ENCODE assay signal across 13 cellular contexts in genomic region chr2:105712166-105712915, GRCh38. TPM values are rescaled to one million over a fixed set of nuclear protein-coding genes. Genes with fewer than 3 reads are reported as not detected.
DNase-seq lines count a peak whose midpoint lies in the region; ATAC-seq and TF ChIP-seq lines count a peak whose summit lies in the region.
"Had no signal": no experiment of that assay in that cellular context is flagged by ENCODE, and none has a peak within 500 bp of the region (broad histone marks: within the 10 kb centered on the region; RNA-seq: fewer than 3 reads in every experiment).

No MANE protein-coding gene starts in this region.

- H3K4me1 ChIP-seq in HEK293 (ENCODE audit: control insufficient read depth, insufficient read depth, low read length) (no peaks in the 10 kb centered on the region), SJCRH30 (peaks cover 37% of the 10 kb centered on the region), foreskin keratinocyte (peaks cover 20% of the 10 kb centered on the region)

- no peak overlapping the region for H3K27ac ChIP-seq in HEK293 (ENCODE audit: extremely low read depth, low read depth, low read length)
- peak overlapping the region; percentile 75 for H3K27ac ChIP-seq in SJCRH30
- H3K27ac ChIP-seq in foreskin keratinocyte: no peak overlapping the region
- H3K27ac ChIP-seq: cardiac muscle cell had no signal

- TF ChIP-seq CTCF in HEK293 (tag by site-specific recombination; IDR thresholded peaks at IDR 0.05) (no peak), foreskin keratinocyte (conservative IDR thresholded peaks at IDR 0.05) (no peak)

- ATAC-seq in foreskin keratinocyte (peak; percentile 65), GM19351 (IDR thresholded peaks at IDR 0.05; ENCODE audit: unreplicated experiment) (no peak), GM21619 (IDR thresholded peaks at IDR 0.05; ENCODE audit: unreplicated experiment) (no peak)

- H3K36me3 ChIP-seq in HEK293 (ENCODE audit: control insufficient read depth in 2 of 2, insufficient read depth in 1 of 2, low read length in 2 of 2) (no peaks in the 10 kb centered on the region), SJCRH30 (no peaks in the 10 kb centered on the region)
- H3K36me3 ChIP-seq: cardiac muscle cell had no signal

- peak; percentile 17 for DNase-seq in COR-L47 (lab: John Stamatoyannopoulos, UW)
- peak; percentile 69 to 81 for DNase-seq in SJCRH30
- DNase-seq in foreskin keratinocyte: peak; percentile 50 to 70
- no peak for DNase-seq in stimulated activated CD4-positive, alpha-beta T cell treated with anti-CD3 and anti-CD28 coated beads, Interleukin-2, amount 100 ng/mL, for 24 hours
- no peak for DNase-seq in MV-4-11 (lab: John Stamatoyannopoulos, UW)
- DNase-seq: activated CD4-positive, alpha-beta memory T cell treated with anti-CD3 and anti-CD28 coated beads for 36 hours; activated gamma-delta T cell; C1 segment of cervical spinal cord; NCI-H1930 had no signal

- POLR2A ChIA-PET in HEK293 (lab: Yijun Ruan, JAX): no interaction called here

- CTCF ChIA-PET in HEK293 (lab: Yijun Ruan, JAX): interaction anchor here (0.7 kb wide), 3 partner anchors 113 to 643 kb away, joined by 3 to 4 read pairs (median 4); no protein-coding TSS in a partner anchor

- H3K27me3 ChIP-seq in SJCRH30: no peaks in the 10 kb centered on the region
- H3K27me3 ChIP-seq in foreskin keratinocyte: no peaks in the 10 kb centered on the region
- H3K27me3 ChIP-seq: cardiac muscle cell had no signal

- H3K9me3 ChIP-seq in HEK293 (ENCODE audit: control insufficient read depth, insufficient read depth, low read depth, low read length) (no peaks in the 10 kb centered on the region), SJCRH30 (replicated peaks) (no peaks in the 10 kb centered on the region)

- no peak overlapping the region for H3K4me3 ChIP-seq in HEK293 (ENCODE audit: low read depth, low read length)
- H3K4me3 ChIP-seq in SJCRH30: no peak overlapping the region
- H3K4me3 ChIP-seq: cardiac muscle cell had no signal

TF ChIP-seq in HEK293, 187 proteins besides CTCF, POLR2A, EP300 and RAD21:
- peak; percentile 60 for TF ChIP-seq GLIS1 (tag by site-specific recombination; IDR thresholded peaks at IDR 0.05)
- peak; percentile 58 for TF ChIP-seq ZIC2 (tag by site-specific recombination; IDR thresholded peaks at IDR 0.05)
- TF ChIP-seq ZSCAN4 (tag by site-specific recombination; IDR thresholded peaks at IDR 0.05): no peak

RNA-seq across cellular contexts. Expression of gene NCK2, which starts 32.4 kb away (rescaled TPM):
- total RNA-seq in SJCRH30 (2014; rRNA removed; shearing (Covaris generic)): 50.5 and 51.9 TPM in 2 replicates
- total RNA-seq in foreskin keratinocyte: 46.0 and 66.3 TPM in 2 replicates
- polyA plus RNA-seq in foreskin keratinocyte: 32.0 and 44.1 TPM in 2 replicates

Comparison
In these comparisons a context has a peak if more than half of its experiments do, and no peak if none do; other contexts are left out.
1. DNase-seq: peak in COR-L47 (single experiment), SJCRH30 (2 of 2) and foreskin keratinocyte (2 of 2); none in stimulated activated CD4-positive, alpha-beta T cell treated with anti-CD3 and anti-CD28 coated beads, Interleukin-2, amount 100 ng/mL, for 24 hours (0 of 2) and MV-4-11 (single experiment).